ENCODE assay signal across 39 cellular contexts in genomic region chr2:1071650-1072049, GRCh38.
"Had no signal": no experiment of that assay in that cellular context is flagged by ENCODE, and none has a peak within 500 bp of the region (broad histone marks: within the 10 kb centered on the region; RNA-seq: fewer than 3 reads in every experiment).

No MANE protein-coding gene starts in this region.

- H3K4me1 ChIP-seq: adrenal gland, ascending aorta, body of pancreas, breast epithelium had no signal

- H3K27me3 ChIP-seq: adrenal gland, ascending aorta, body of pancreas, brain microvascular endothelial cell, breast epithelium, cardiac muscle cell had no signal

- H3K27me3 Mint-ChIP-seq: activated naive CD4-positive, alpha-beta T cell treated with anti-CD3 and anti-CD28 coated beads, Interleukin-2, amount 10 ng/mL, durations not matched to agents 7 days and 5 days; activated naive CD4-positive, alpha-beta T cell treated with anti-CD3 and anti-CD28 coated beads, Interleukin-2, amount 50 U/mL, for 24 hours; activated naive CD8-positive, alpha-beta T cell; activated naive CD8-positive, alpha-beta T cell treated with anti-CD3 and anti-CD28 coated beads for 36 hours; activated naive CD8-positive, alpha-beta T cell treated with anti-CD3 and anti-CD28 coated beads, Interleukin-2, amount 50 U/mL, for 24 hours; activated T-cell treated with anti-CD3 and anti-CD28 coated beads, Interleukin-2, amount 50 U/mL, for 24 hours; activated T-helper 17 cell treated with anti-CD3 and anti-CD28 coated beads, Interleukin-2, amount 50 U/mL, for 72 hours had no signal

- H3K27ac Mint-ChIP-seq: activated naive CD4-positive, alpha-beta T cell treated with anti-CD3 and anti-CD28 coated beads for 36 hours; activated naive CD4-positive, alpha-beta T cell treated with anti-CD3 and anti-CD28 coated beads, Interleukin-2, amount 10 ng/mL, durations not matched to agents 7 days and 5 days; activated naive CD4-positive, alpha-beta T cell treated with anti-CD3 and anti-CD28 coated beads, Interleukin-2, amount 50 U/mL, for 24 hours; activated naive CD4-positive, alpha-beta T cell treated with anti-CD3 and anti-CD28 coated beads, Interleukin-2, amount 50 U/mL, for 72 hours; activated naive CD8-positive, alpha-beta T cell; activated naive CD8-positive, alpha-beta T cell treated with anti-CD3 and anti-CD28 coated beads for 36 hours; activated naive CD8-positive, alpha-beta T cell treated with anti-CD3 and anti-CD28 coated beads, Interleukin-2, amount 10 ng/mL, durations not matched to agents 7 days and 5 days; activated naive CD8-positive, alpha-beta T cell treated with anti-CD3 and anti-CD28 coated beads, Interleukin-2, amount 50 U/mL, for 24 hours; activated T-cell treated with anti-CD3 and anti-CD28 coated beads, Interleukin-2, amount 50 U/mL, for 24 hours; activated T-cell treated with anti-CD3 and anti-CD28 coated beads, Interleukin-2, amount 50 U/mL, for 72 hours; activated T-helper 1 cell treated with anti-CD3 and anti-CD28 coated beads, Interleukin-12 subunit alpha, Interleukin-12 subunit beta, Interleukin-2, Interleukin-4 antibody, amounts not matched to agents 30 ng/mL and 10 ng/mL and 1 ng/mL, durations not matched to agents 14 hours and 24 hours and 36 hours; activated T-helper 17 cell treated with anti-CD3 and anti-CD28 coated beads, Interleukin-2, amount 50 U/mL, for 72 hours; activated T-helper 2 cell treated with anti-CD3 and anti-CD28 coated beads, Interferon-gamma antibody, Interleukin-2, Interleukin-4, amounts not matched to agents 10 μg/mL and 5 μg/mL and 100 μg/mL, durations not matched to agents 14 hours and 24 hours and 36 hours had no signal

- ATAC-seq: activated naive CD4-positive, alpha-beta T cell treated with anti-CD3 and anti-CD28 coated beads, Interleukin-2, amount 50 U/mL, for 72 hours; activated naive CD8-positive, alpha-beta T cell treated with anti-CD3 and anti-CD28 coated beads, Interleukin-2, amount 50 U/mL, for 24 hours; activated T-cell treated with anti-CD3 and anti-CD28 coated beads, Interleukin-2, amount 50 U/mL, for 4 hours; activated T-cell treated with anti-CD3 and anti-CD28 coated beads, Interleukin-2, amount 50 U/mL, for 72 hours; activated T-helper 17 cell treated with anti-CD3 and anti-CD28 coated beads, Interleukin-2, amount 50 U/mL, for 72 hours; body of pancreas had no signal

- H3K4me1 Mint-ChIP-seq: activated naive CD4-positive, alpha-beta T cell treated with anti-CD3 and anti-CD28 coated beads, Interleukin-2, amount 10 ng/mL, durations not matched to agents 7 days and 5 days; activated naive CD4-positive, alpha-beta T cell treated with anti-CD3 and anti-CD28 coated beads, Interleukin-2, amount 50 U/mL, for 24 hours; activated naive CD8-positive, alpha-beta T cell treated with anti-CD3 and anti-CD28 coated beads, Interleukin-2, amount 10 ng/mL, durations not matched to agents 7 days and 5 days; activated T-helper 17 cell treated with anti-CD3 and anti-CD28 coated beads, Interleukin-2, amount 50 U/mL, for 72 hours; central memory CD8-positive, alpha-beta T cell had no signal

- H3K4me3 Mint-ChIP-seq: activated naive CD4-positive, alpha-beta T cell treated with anti-CD3 and anti-CD28 coated beads for 36 hours; activated naive CD4-positive, alpha-beta T cell treated with anti-CD3 and anti-CD28 coated beads, Interleukin-2, amount 10 ng/mL, durations not matched to agents 7 days and 5 days; activated naive CD4-positive, alpha-beta T cell treated with anti-CD3 and anti-CD28 coated beads, Interleukin-2, amount 50 U/mL, for 24 hours; activated naive CD8-positive, alpha-beta T cell; activated naive CD8-positive, alpha-beta T cell treated with anti-CD3 and anti-CD28 coated beads for 36 hours; activated naive CD8-positive, alpha-beta T cell treated with anti-CD3 and anti-CD28 coated beads, Interleukin-2, amount 10 ng/mL, durations not matched to agents 7 days and 5 days; activated naive CD8-positive, alpha-beta T cell treated with anti-CD3 and anti-CD28 coated beads, Interleukin-2, amount 50 U/mL, for 24 hours; activated T-cell treated with anti-CD3 and anti-CD28 coated beads, Interleukin-2, amount 50 U/mL, for 24 hours; activated T-cell treated with anti-CD3 and anti-CD28 coated beads, Interleukin-2, amount 50 U/mL, for 4 hours; activated T-cell treated with anti-CD3 and anti-CD28 coated beads, Interleukin-2, amount 50 U/mL, for 72 hours; activated T-helper 1 cell treated with anti-CD3 and anti-CD28 coated beads, Interleukin-12 subunit alpha, Interleukin-12 subunit beta, Interleukin-2, Interleukin-4 antibody, amounts not matched to agents 30 ng/mL and 10 ng/mL and 1 ng/mL, durations not matched to agents 14 hours and 24 hours and 36 hours; activated T-helper 17 cell treated with anti-CD3 and anti-CD28 coated beads, Interleukin-2, amount 50 U/mL, for 72 hours; brain; central memory CD8-positive, alpha-beta T cell had no signal

- H3K4me3 ChIP-seq: adrenal gland, ascending aorta, body of pancreas, breast epithelium, cardiac muscle cell had no signal

- H3K36me3 Mint-ChIP-seq: activated naive CD4-positive, alpha-beta T cell treated with anti-CD3 and anti-CD28 coated beads, Interleukin-2, amount 10 ng/mL, durations not matched to agents 7 days and 5 days; activated naive CD4-positive, alpha-beta T cell treated with anti-CD3 and anti-CD28 coated beads, Interleukin-2, amount 50 U/mL, for 24 hours; activated naive CD4-positive, alpha-beta T cell treated with anti-CD3 and anti-CD28 coated beads, Interleukin-2, amount 50 U/mL, for 72 hours had no signal

- DNase-seq: activated effector memory CD4-positive, alpha-beta T cell treated with anti-CD3 and anti-CD28 coated beads, Interleukin-2, amount 50 U/mL, for 16 hours; activated effector memory CD4-positive, alpha-beta T cell treated with Interleukin-2 at 50 U/mL for 16 hours; activated gamma-delta T cell; activated gamma-delta T cell treated with Interleukin-2 at 50 U/mL for 16 hours; activated naive CD4-positive, alpha-beta T cell; activated naive CD4-positive, alpha-beta T cell treated with anti-CD3 and anti-CD28 coated beads for 36 hours; activated naive CD4-positive, alpha-beta T cell treated with anti-CD3 and anti-CD28 coated beads, Interleukin-2, amount 10 ng/mL, durations not matched to agents 7 days and 5 days; activated naive CD4-positive, alpha-beta T cell treated with anti-CD3 and anti-CD28 coated beads, Interleukin-2, amount 50 U/mL, for 16 hours; activated naive CD4-positive, alpha-beta T cell treated with Interleukin-2 at 50 U/mL for 16 hours; activated naive CD8-positive, alpha-beta T cell treated with anti-CD3 and anti-CD28 coated beads for 36 hours; activated naive CD8-positive, alpha-beta T cell treated with anti-CD3 and anti-CD28 coated beads, Interleukin-2, amount 10 ng/mL, durations not matched to agents 7 days and 5 days; activated naive CD8-positive, alpha-beta T cell treated with anti-CD3 and anti-CD28 coated beads, Interleukin-2, amount 50 U/mL, for 24 hours; activated T-cell treated with anti-CD3 and anti-CD28 coated beads, Interleukin-2, amount 50 U/mL, for 24 hours; activated T-cell treated with anti-CD3 and anti-CD28 coated beads, Interleukin-2, amount 50 U/mL, for 4 hours; activated T-cell treated with anti-CD3 and anti-CD28 coated beads, Interleukin-2, amount 50 U/mL, for 48 hours; activated T-cell treated with anti-CD3 and anti-CD28 coated beads, Interleukin-2, amount 50 U/mL, for 72 hours; adrenal gland; amniotic stem cell; amygdala; anterior cingulate cortex; aorta; body of pancreas; brain microvascular endothelial cell; caudate nucleus; central memory CD4-positive, alpha-beta T cell; cerebellar nuclear complex had no signal

- FAIRE-seq: astrocyte, bronchial epithelial cell had no signal

- H3K36me3 ChIP-seq: adrenal gland, ascending aorta, brain microvascular endothelial cell, breast epithelium, cardiac muscle cell had no signal

- H3K27ac ChIP-seq: adrenal gland, ascending aorta, body of pancreas, brain microvascular endothelial cell, breast epithelium, cardiac muscle cell had no signal

- H3K9me3 ChIP-seq: adrenal gland, ascending aorta, body of pancreas had no signal
